8 cellular contexts compared by ENCODE assay signal in genomic region chr20:33668087-33668790, GRCh38. TPM values are rescaled to one million over a fixed set of nuclear protein-coding genes. Genes with fewer than 3 reads are reported as not detected.
DNase-seq lines count a peak whose midpoint lies in the region; TF ChIP-seq lines count a peak whose summit lies in the region.

No MANE protein-coding gene starts in this region.

- H2BK120ac ChIP-seq in H9 (ENCODE audit: low read depth, low read length, poor library complexity, severe bottlenecking): no peak overlapping the region

- H3K79me2 ChIP-seq in H9 (ENCODE audit: insufficient read depth, low read length): no peaks in the 10 kb centered on the region

- H3K4me3 ChIP-seq in Caco-2 (ENCODE audit: low read depth, low read length): peak overlapping the region; percentile 78
- peak overlapping the region in 1 of 2 donors; percentile 57 for H3K4me3 ChIP-seq in cardiac fibroblast (replicated peaks in 1 of 2; ENCODE audit: low read depth in 2 of 2, low read length in 2 of 2)

- H3K23me2 ChIP-seq in H9 (ENCODE audit: insufficient read length, low read depth, low read length, poor library complexity, severe bottlenecking): peaks cover 15% of the 10 kb centered on the region

- H3K27ac Mint-ChIP-seq in Caco-2 (ENCODE audit: unreplicated experiment) (no peak overlapping the region), H9 (no peak overlapping the region)

- H3K14ac ChIP-seq in H9 (ENCODE audit: insufficient read depth, low read length): no peak overlapping the region

- no peak overlapping the region for H4K8ac ChIP-seq in H9 (replicated peaks; ENCODE audit: insufficient read length, low read depth, low read length)

- H3K79me1 ChIP-seq in H9 (ENCODE audit: insufficient read depth, low read depth, low read length, poor library complexity, severe bottlenecking): no peaks in the 10 kb centered on the region

- H3K4me1 Mint-ChIP-seq in Caco-2 (ENCODE audit: low read depth, unreplicated experiment) (peaks cover 31% of the 10 kb centered on the region), H9 (peaks cover 36% of the 10 kb centered on the region in 2 experiments)

- H3K4me2 ChIP-seq in H9 (ENCODE audit: insufficient read depth, insufficient read length, low read length): no peak overlapping the region

- intact Hi-C loops in Caco-2 (cut with micrococcal nuclease; ENCODE audit: unreplicated experiment): loop anchor here (5.0 kb wide), 1 partner anchor 266 kb away; the partner anchor contains the start of gene CDK5RAP1

- POLR2A ChIA-PET in Caco-2 (lab: Charles Lee): interaction anchor here (0.6 to 3.0 kb wide), 8 partner anchors 14 to 444 kb away, joined by 3 to 28 read pairs (median 11); partner anchors contain the start of genes CBFA2T2, EIF2S2, PXMP4 and ZNF341

- H3K27me3 Mint-ChIP-seq in Caco-2 (ENCODE audit: insufficient read depth, unreplicated experiment): no peaks in the 10 kb centered on the region
- H3K27me3 Mint-ChIP-seq in H9 (ENCODE audit: low read depth): peaks cover 4% of the 10 kb centered on the region

- no peak overlapping the region for H4K5ac ChIP-seq in H9 (ENCODE audit: insufficient read length, low read depth, low read length)

- H3K27ac ChIP-seq in H9 (ENCODE audit: insufficient read length, low read depth, low read length): no peak overlapping the region

- H2BK5ac ChIP-seq in H9 (ENCODE audit: insufficient read length, low read length): no peak overlapping the region

- H3K27me3 ChIP-seq in Caco-2 (replicated peaks; ENCODE audit: control insufficient read depth, insufficient read depth, low read length) (no peaks in the 10 kb centered on the region), H9 (ENCODE audit: insufficient read depth, low read length) (no peaks in the 10 kb centered on the region)

- H3K9me3 Mint-ChIP-seq in Caco-2 (ENCODE audit: unreplicated experiment): no peaks in the 10 kb centered on the region
- H3K9me3 Mint-ChIP-seq in H9: no peaks in the 10 kb centered on the region; a peak in 1 of 5 replicates

- WGBS in H9 (ENCODE audit: extremely low coverage, insufficient read length, low lambda C conversion rate): no CpG with 5 or more reads among the region's 12 CpGs

- H2BK12ac ChIP-seq in H9 (ENCODE audit: insufficient read length, low read depth, low read length): no peak overlapping the region

- CTCF ChIA-PET in Caco-2 (lab: Charles Lee): interaction anchor here (0.5 to 6.5 kb wide), 20 partner anchors 11 to 406 kb away, joined by 3 to 127 read pairs (median 8); partner anchors contain the start of genes CBFA2T2, CDK5RAP1, PXMP4 and SNTA1

- H4K20me1 ChIP-seq in H9 (ENCODE audit: control insufficient read depth, insufficient read depth, insufficient read length): no peaks in the 10 kb centered on the region

- no peak overlapping the region for H3T11ph ChIP-seq in H9 (ENCODE audit: low read length)

- no peak overlapping the region for H2BK20ac ChIP-seq in H9 (ENCODE audit: low read depth, low read length, poor library complexity, severe bottlenecking)

- H3K36me3 Mint-ChIP-seq in Caco-2 (ENCODE audit: insufficient read depth, unreplicated experiment) (peaks cover 51% of the 10 kb centered on the region), H9 (ENCODE audit: insufficient read depth in 1 of 3, low read depth in 3 of 3) (peaks cover 26 to 53% (median 39%) of the 10 kb centered on the region in 3 experiments)

- H3K4me3 Mint-ChIP-seq in Caco-2 (ENCODE audit: unreplicated experiment) (peak overlapping the region; percentile 84), H9 (no peak overlapping the region; a peak in 1 of 5 replicates)

- H2BK15ac ChIP-seq in H9 (ENCODE audit: low read depth, low read length): no peak overlapping the region

- no peak overlapping the region for H3K18ac ChIP-seq in H9 (ENCODE audit: insufficient read length, low read depth, low read length)

- peak; percentile 93 to 98 for DNase-seq in Caco-2
- DNase-seq in H9: no peak
- DNase-seq in SKM-1 (lab: John Stamatoyannopoulos, UW; ENCODE audit: unreplicated experiment): peak; percentile 64
- no peak for DNase-seq in cardiac fibroblast (ENCODE audit: low read depth in 2 of 2)
- DNase-seq in midbrain (lab: John Stamatoyannopoulos, UW): peak; percentile 61
- DNase-seq in stimulated activated CD8-positive, alpha-beta memory T cell treated with anti-CD3 and anti-CD28 coated beads, Interleukin-7, amount 100 ng/mL, for 4 hours (ENCODE audit: low read depth in 2 of 2): peak; percentile 45 to 70
- no peak for DNase-seq in GM19238 (ENCODE audit: insufficient read length, low spot score)
- DNase-seq in NCI-H1436 (lab: John Stamatoyannopoulos, UW): no peak

- TF ChIP-seq CTCF in Caco-2 (IDR thresholded peaks at IDR 0.05; ENCODE audit: insufficient read depth in 1 of 2, low read depth in 1 of 2, low read length in 1 of 2, severe bottlenecking in 1 of 2, unreplicated experiment in 1 of 2): peak; percentile 99
- TF ChIP-seq CTCF in H9 (conservative IDR thresholded peaks at IDR 0.05): peak; percentile 95
- peak; percentile 83 for TF ChIP-seq CTCF in cardiac fibroblast (IDR thresholded peaks at IDR 0.05; ENCODE audit: low read depth, low read length)

- peaks cover 11% of the 10 kb centered on the region for H3K36me3 ChIP-seq in Caco-2 (ENCODE audit: control insufficient read depth, insufficient read depth, low read length)

- no peak overlapping the region for H3K9ac ChIP-seq in H9 (ENCODE audit: extremely low read depth, insufficient read length, low read length)

- no TSS peak for BruUV-seq in Caco-2 (replicated peaks; lab: Mats Ljungman, UMichigan)

- H3K23ac ChIP-seq in H9 (ENCODE audit: insufficient read length, low read depth, low read length): no peak overlapping the region

- H4K91ac ChIP-seq in H9 (ENCODE audit: insufficient read length, low read depth, low read length): no peak overlapping the region

- H3K56ac ChIP-seq in H9 (ENCODE audit: insufficient read length, low read depth, low read length): no peak overlapping the region

- H2AK5ac ChIP-seq in H9 (ENCODE audit: insufficient read length, low read length): no peak overlapping the region

- no peak overlapping the region for H3K4ac ChIP-seq in H9 (ENCODE audit: low read depth, low read length)

- H3K4me1 ChIP-seq in Caco-2 (peaks cover 26% of the 10 kb centered on the region), H9 (ENCODE audit: insufficient read depth, low read length) (peaks cover 2% of the 10 kb centered on the region; the same call in 1 of the 2 replicates)

- no peaks in the 10 kb centered on the region for H3K9me3 ChIP-seq in Caco-2
- no peaks in the 10 kb centered on the region for H3K9me3 ChIP-seq in H9 (ENCODE audit: control insufficient read depth, low read depth, low read length)

- no peak overlapping the region for H2AFZ ChIP-seq in H9 (ENCODE audit: low read length)

RNA-seq across cellular contexts. Expression of gene ACTL10, which starts 1.5 kb away (rescaled TPM):
- total RNA-seq in Caco-2 (2022): 3.4 and 4.5 TPM in 2 replicates
- 0.46 and 0.55 TPM in 2 replicates for total RNA-seq in H9 (2021)

RNA-seq across cellular contexts. Expression of gene NECAB3, which starts 6.0 kb away (rescaled TPM):
- total RNA-seq in Caco-2 (2022) (98.4 and 105 TPM in 2 replicates), H9 (2021) (51.5 and 57.7 TPM in 2 replicates)

RNA-seq across cellular contexts. Expression of gene C20orf144, which starts 6.1 kb away (rescaled TPM):
- total RNA-seq in Caco-2 (2022) (0.18 and 0.51 TPM in 2 replicates), H9 (2021) (0.24 and 0.26 TPM in 2 replicates)

RNA-seq across cellular contexts. Expression of gene E2F1, which starts 17.9 kb away (rescaled TPM):
- total RNA-seq in Caco-2 (2022): 67.5 and 74.7 TPM in 2 replicates
- 57.9 and 58.7 TPM in 2 replicates for total RNA-seq in H9 (2021)

RNA-seq across cellular contexts. Expression of gene PXMP4, which starts 51.9 kb away (rescaled TPM):
- total RNA-seq in Caco-2 (2022) (37.3 and 39.5 TPM in 2 replicates), H9 (2021) (4.5 and 5.7 TPM in 2 replicates)

Comparison
In these comparisons a context has a peak if more than half of its experiments do, and no peak if none do; other contexts are left out.
1. DNase-seq: peak in Caco-2 (2 of 2), SKM-1 (single experiment), midbrain (single experiment) and stimulated activated CD8-positive, alpha-beta memory T cell treated with anti-CD3 and anti-CD28 coated beads, Interleukin-7, amount 100 ng/mL, for 4 hours (2 of 2); none in H9 (single experiment), cardiac fibroblast (0 of 2), GM19238 (single experiment) and NCI-H1436 (single experiment).
2. Peak in every context shown above with its lines, with median percentiles within 50 percentile points of each other: CTCF ChIP-seq.